ENCODE assay signal across 9 cellular contexts in the genomic region with DNA sequence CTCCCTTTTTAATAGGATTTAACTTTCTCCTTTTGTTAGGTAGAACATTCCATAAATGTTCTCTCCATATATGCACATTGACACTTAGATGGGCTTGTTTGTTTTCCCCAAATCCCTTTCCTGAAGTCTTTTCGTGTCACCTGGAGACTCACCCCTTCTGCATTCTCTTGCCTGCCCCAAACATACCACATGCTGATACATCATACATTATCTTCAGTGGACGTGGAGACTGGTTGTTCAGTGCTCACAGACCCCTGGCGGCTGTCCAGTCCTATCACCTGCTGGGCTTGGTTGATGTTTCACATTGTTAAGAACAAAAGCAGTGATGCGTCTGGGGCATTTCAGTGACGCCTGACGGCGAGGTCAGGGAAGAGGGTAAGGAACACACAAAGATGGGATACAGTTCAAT. TPM values are rescaled to one million over a fixed set of nuclear protein-coding genes. Genes with fewer than 3 reads are reported as not detected.
A peak's percentile ranks its signal among the peaks of the same experiment; 100 is the strongest.
DNase-seq lines count a peak whose midpoint lies in the region; ATAC-seq, FAIRE-seq and TF ChIP-seq lines count a peak whose summit lies in the region.
"Had no signal": no experiment of that assay in that cellular context is flagged by ENCODE, and none has a peak within 500 bp of the region (broad histone marks: within the 10 kb centered on the region; RNA-seq: fewer than 3 reads in every experiment).

No MANE protein-coding gene starts in this region.

- no TSS peak for BruUV-seq in HCT116 (replicated peaks; lab: Mats Ljungman, UMichigan)

- H3K9me2 ChIP-seq in HCT116 (ENCODE audit: insufficient read depth): no peaks in the 10 kb centered on the region

- ATAC-seq in HCT116 (no peak), lower lobe of right lung (no peak), heart right ventricle (no peak)

- H3K36me3 ChIP-seq in BE2C (no peaks in the 10 kb centered on the region), HCT116 (ENCODE audit: control insufficient read depth in 1 of 2, insufficient read depth in 2 of 2, low read length in 2 of 2) (no peaks in the 10 kb centered on the region), lower lobe of right lung (no peaks in the 10 kb centered on the region), kidney (ENCODE audit: control insufficient read depth in 1 of 2, insufficient read depth in 2 of 2, low read length in 2 of 2) (no peaks in the 10 kb centered on the region), heart right ventricle (no peaks in the 10 kb centered on the region)

- CTCF ChIA-PET in HCT116 (lab: Charles Lee): interaction anchor here (1.5 kb wide), 1 partner anchor 8 kb away, joined by 4 read pairs; no protein-coding TSS in a partner anchor

- FAIRE-seq in kidney (lab: Jason Lieb, UNC): no peak

- H3K27ac ChIP-seq in HCT116 (ENCODE audit: low read depth, low read length) (no peak overlapping the region), lower lobe of right lung (peak overlapping the region; percentile 97), kidney (ENCODE audit: low read depth in 2 of 2, low read length in 2 of 2) (no peak overlapping the region), heart right ventricle (no peak overlapping the region)

- DNase-seq in BE2C (peak; percentile 60), HCT116 (ENCODE audit: low read depth, low spot score) (no peak), RPMI8226 (peak; percentile 93), lower lobe of right lung (no peak), kidney (no peak), HCEC 1CT (no peak), 8988T (no peak), heart right ventricle (no peak)
- DNase-seq: stimulated activated CD8-positive, alpha-beta memory T cell treated with anti-CD3 and anti-CD28 coated beads, Interleukin-4, amount 100 ng/mL, for 48 hours had no signal

- H3K79me2 ChIP-seq in HCT116 (ENCODE audit: insufficient read depth, low read length): no peaks in the 10 kb centered on the region

- H3K4me1 ChIP-seq in BE2C (peaks cover 41% of the 10 kb centered on the region), HCT116 (ENCODE audit: control insufficient read depth in 1 of 2, insufficient read depth in 2 of 2, low read length in 2 of 2) (peaks cover 11 to 18% of the 10 kb centered on the region in 2 experiments; a peak in 3 of 4 replicates), lower lobe of right lung (peaks cover 43% of the 10 kb centered on the region), kidney (ENCODE audit: control insufficient read depth in 1 of 2, insufficient read depth in 1 of 2, low read depth in 1 of 2, low read length in 2 of 2) (peaks cover 10 to 25% of the 10 kb centered on the region in 2 donors), heart right ventricle (peaks cover 18 to 48% (median 42%) of the 10 kb centered on the region in 9 donors)

- peak overlapping the region; percentile 89 for H2AFZ ChIP-seq in HCT116 (ENCODE audit: low read depth, low read length, poor library complexity, severe bottlenecking)

- no peaks in the 10 kb centered on the region for H4K20me1 ChIP-seq in HCT116 (ENCODE audit: insufficient read depth)

- WGBS in heart right ventricle, 2 donors: 54 to 69% methylated on average over 7 of the region's 7 CpGs

- no peak for TF ChIP-seq RAD21 in HCT116 (IDR thresholded peaks at IDR 0.05; ENCODE audit: low read depth)

- POLR2A ChIA-PET in HCT116 (lab: Charles Lee): no interaction called here

- TF ChIP-seq CTCF in BE2C (IDR thresholded peaks at IDR 0.05; ENCODE audit: low read depth, low read length) (peak; percentile 48), HCT116 (IDR thresholded peaks at IDR 0.05 in 2 of 3, conservative IDR thresholded peaks at IDR 0.05 in 1 of 3; ENCODE audit: borderline replicate concordance in 1 of 3, insufficient read depth in 1 of 3, low read depth in 2 of 3, low read length in 2 of 3) (no peak), lower lobe of right lung (IDR thresholded peaks at IDR 0.05) (no peak), kidney (IDR thresholded peaks at IDR 0.05; ENCODE audit: borderline replicate concordance, extremely low read depth, insufficient read depth) (no peak), heart right ventricle (IDR thresholded peaks at IDR 0.05) (no peak)

- RAD21 ChIA-PET in HCT116 (lab: Charles Lee; ENCODE audit: low non-redundant PET in 1 of 2, low total read pairs in 2 of 2, uncharacterized antibody in 2 of 2, unreplicated experiment in 2 of 2): no interaction called here

- H3K9ac ChIP-seq in HCT116 (ENCODE audit: low read length) (no peak overlapping the region), kidney (ENCODE audit: low read length in 2 of 2) (no peak overlapping the region)

- H3K27me3 ChIP-seq in BE2C (no peaks in the 10 kb centered on the region), HCT116 (ENCODE audit: insufficient read depth, low read length) (no peaks in the 10 kb centered on the region; the same call in 1 of the 2 replicates), lower lobe of right lung (ENCODE audit: low read depth) (no peaks in the 10 kb centered on the region), heart right ventricle (no peaks in the 10 kb centered on the region)

- H3K4me2 ChIP-seq in HCT116 (ENCODE audit: low read length): no peak overlapping the region

- no peak overlapping the region for H3K4me3 ChIP-seq in BE2C (ENCODE audit: low read depth, low read length)
- H3K4me3 ChIP-seq in HCT116 (replicated peaks in 1 of 2; ENCODE audit: low read depth in 1 of 2, low read length in 2 of 2): no peak overlapping the region
- no peak overlapping the region for H3K4me3 ChIP-seq in lower lobe of right lung
- H3K4me3 ChIP-seq in kidney (ENCODE audit: low read length in 2 of 2): no peak overlapping the region
- no peak overlapping the region for H3K4me3 ChIP-seq in heart right ventricle

- intact Hi-C loops in HCT116 (cut with micrococcal nuclease) (no loop called here), lower lobe of right lung (cut with DNase I) (no loop called here), kidney (cut with DNase I) (no loop called here), heart right ventricle (cut with DNase I) (loop anchor here in 2 of 10 donors (2.0 kb wide), 2 partner anchors 56 to 58 kb away; no protein-coding TSS in a partner anchor)

- H3K9me3 ChIP-seq in BE2C (no peaks in the 10 kb centered on the region), HCT116 (ENCODE audit: control insufficient read depth in 1 of 2, insufficient read depth in 1 of 2, low read depth in 1 of 2, low read length in 2 of 2) (no peaks in the 10 kb centered on the region), lower lobe of right lung (no peaks in the 10 kb centered on the region), kidney (ENCODE audit: control insufficient read depth in 1 of 2, low read length in 2 of 2) (no peaks in the 10 kb centered on the region), heart right ventricle (no peaks in the 10 kb centered on the region)

- no peak for TF ChIP-seq POLR2A in HCT116 (IDR thresholded peaks at IDR 0.05; ENCODE audit: borderline replicate concordance, extremely low read depth, insufficient read depth, insufficient read length)

TF ChIP-seq in HCT116, 20 proteins besides CTCF, POLR2A, EP300 and RAD21:
- TF ChIP-seq SP1 (IDR thresholded peaks at IDR 0.05; ENCODE audit: low read depth) (no peak), FOSL1 (IDR thresholded peaks at IDR 0.05; ENCODE audit: low read depth) (no peak), YY1 (IDR thresholded peaks at IDR 0.05; ENCODE audit: extremely low read depth, insufficient replicate concordance, low read depth, low read length) (no peak), CBX3 (IDR thresholded peaks at IDR 0.05; ENCODE audit: low read depth) (no peak), ELF1 (IDR thresholded peaks at IDR 0.05; ENCODE audit: borderline replicate concordance, low read depth) (no peak)

RNA-seq across cellular contexts. Expression of gene FMOD, which starts 22.2 kb away (rescaled TPM):
- 0.85 TPM for polyA plus RNA-seq in BE2C (2012; ENCODE audit: insufficient read depth, insufficient read length, low read depth)
- total RNA-seq in HCT116 (2021; ENCODE audit: unreplicated experiment) (not detected), lower lobe of right lung (28.9 TPM), kidney (22.3 TPM), heart right ventricle (10 to 100 TPM in 5 of 10 donors, 1 to 10 TPM in 5; 7.0 to 20.5 (median 10.7) TPM)
- polyA plus RNA-seq in HCT116 (2012): not detected in 2 replicates
- polyA plus RNA-seq in kidney (ENCODE audit: insufficient read depth, low read depth, low replicate concordance) (7.0 TPM), heart right ventricle (10 to 100 TPM in 1 of 2 donors, 1 to 10 TPM in 1; 4.5 to 11.2 TPM)

RNA-seq across cellular contexts. Expression of gene BTG2, which starts 23.4 kb away (rescaled TPM):
- polyA plus RNA-seq in BE2C (2012; ENCODE audit: insufficient read depth, insufficient read length, low read depth): 15.1 TPM
- 24.2 TPM for total RNA-seq in HCT116 (2021; ENCODE audit: unreplicated experiment)
- 19.0 and 20.9 TPM in 2 replicates for polyA plus RNA-seq in HCT116 (2012)
- 96.7 TPM for total RNA-seq in lower lobe of right lung
- total RNA-seq in kidney: 59.9 TPM
- 156 TPM for polyA plus RNA-seq in kidney (ENCODE audit: insufficient read depth, low read depth, low replicate concordance)
- 100 to 1,000 TPM in 3 of 10 donors, 10 to 100 TPM in 7; 26.4 to 349 (median 58.9) TPM for total RNA-seq in heart right ventricle
- polyA plus RNA-seq in heart right ventricle: 10 to 100 TPM; 28.3 to 49.6 TPM

Comparison
In these comparisons a context has a peak if more than half of its experiments do, and no peak if none do; other contexts are left out.
1. DNase-seq: peak in BE2C (single experiment) and RPMI8226 (single experiment); none in HCT116 (single experiment), lower lobe of right lung (single experiment), kidney (single experiment), HCEC 1CT (single experiment), 8988T (single experiment) and heart right ventricle (0 of 2).